1 cellular context compared by ENCODE assay signal in genomic region chr18:35729971-35730668, GRCh38.
TF ChIP-seq lines count a peak whose summit lies in the region.

No MANE protein-coding gene starts in this region.

TF ChIP-seq in HepG2, 621 proteins besides CTCF, POLR2A, EP300 and RAD21 (continued from another document):
- no peak for TF ChIP-seq TFE3 (CRISPR knock-in tag; IDR thresholded peaks at IDR 0.05)
